In genomic region chr15:89772933-89773583, GRCh38 we compare ENCODE assay signal across 12 cellular contexts. TPM values are rescaled to one million over a fixed set of nuclear protein-coding genes. Genes with fewer than 3 reads are reported as not detected.
DNase-seq lines count a peak whose midpoint lies in the region; ATAC-seq, FAIRE-seq and TF ChIP-seq lines count a peak whose summit lies in the region.
"Had no signal": no experiment of that assay in that cellular context is flagged by ENCODE, and none has a peak within 500 bp of the region (broad histone marks: within the 10 kb centered on the region; RNA-seq: fewer than 3 reads in every experiment).

No MANE protein-coding gene starts in this region.

- no peak for TF ChIP-seq RAD21 in A549 (conservative IDR thresholded peaks at IDR 0.05 in 1 of 2, IDR thresholded peaks at IDR 0.05 in 1 of 2)

- H3K36me3 Mint-ChIP-seq in endothelial cell (ENCODE audit: low read depth, unreplicated experiment): peaks cover 4% of the 10 kb centered on the region
- no peaks in the 10 kb centered on the region for H3K36me3 Mint-ChIP-seq in activated CD8-positive, alpha-beta memory T cell treated with anti-CD3 and anti-CD28 coated beads, Interleukin-2, amount 10 ng/mL, durations not matched to agents 7 days and 5 days

- H3K4me1 ChIP-seq in A549: peaks cover 17% of the 10 kb centered on the region
- H3K4me1 ChIP-seq in RWPE2 (ENCODE audit: insufficient read depth, poor library complexity, severe bottlenecking): peaks cover 17% of the 10 kb centered on the region

- peak overlapping the region; percentile 4; the same call in 2 of the 3 replicates for H3K4me2 ChIP-seq in A549

- ATAC-seq in A549 (peak; percentile 61; a peak in 5 of 6 replicates), GM18867 (IDR thresholded peaks at IDR 0.05; ENCODE audit: unreplicated experiment) (peak; percentile 57), RWPE2 (ENCODE audit: low read depth) (peak; percentile 54)
- no peak for ATAC-seq in activated CD8-positive, alpha-beta memory T cell treated with anti-CD3 and anti-CD28 coated beads, Interleukin-2, amount 10 ng/mL, durations not matched to agents 7 days and 5 days

- TF ChIP-seq CTCF in A549 (IDR thresholded peaks at IDR 0.05): no peak; the same call in 2 of the 3 replicates
- TF ChIP-seq CTCF in RWPE2 (IDR thresholded peaks at IDR 0.05; ENCODE audit: poor library complexity, severe bottlenecking): peak; percentile 51
- peak; percentile 36 for TF ChIP-seq CTCF in fibroblast of the aortic adventitia (IDR thresholded peaks at IDR 0.05; ENCODE audit: insufficient read depth, low read length)
- TF ChIP-seq CTCF in endothelial cell (IDR thresholded peaks at IDR 0.05; ENCODE audit: unreplicated experiment): no peak

- no peaks in the 10 kb centered on the region for H3K36me3 ChIP-seq in RWPE2 (ENCODE audit: low read depth)
- H3K36me3 ChIP-seq: esophagus muscularis mucosa had no signal

- CTCF ChIA-PET in A549 (lab: Yijun Ruan, JAX): interaction anchor here (0.5 to 12.4 kb wide), 21 partner anchors 8 to 924 kb away, joined by 3 to 222 read pairs (median 4); partner anchors contain the start of gene MESP1
- CTCF ChIA-PET in activated CD8-positive, alpha-beta memory T cell treated with anti-CD3 and anti-CD28 coated beads, Interleukin-2, amount 10 ng/mL, durations not matched to agents 7 days and 5 days (lab: Charles Lee): interaction anchor here (0.6 to 3.1 kb wide), 8 partner anchors 8 to 1194 kb away, joined by 3 to 13 read pairs (median 4); partner anchors contain the start of gene MESP1

- no peak for TF ChIP-seq EP300 in A549 (IDR thresholded peaks at IDR 0.05)

- no peak overlapping the region for H3K27ac Mint-ChIP-seq in endothelial cell (ENCODE audit: unreplicated experiment)
- no peak overlapping the region for H3K27ac Mint-ChIP-seq in activated CD8-positive, alpha-beta memory T cell treated with anti-CD3 and anti-CD28 coated beads, Interleukin-2, amount 10 ng/mL, durations not matched to agents 7 days and 5 days
- H3K27ac Mint-ChIP-seq: activated T-cell treated with anti-CD3 and anti-CD28 coated beads, Interleukin-2, amount 50 U/mL, for 72 hours had no signal

- H3K9me3 ChIP-seq in A549: no peaks in the 10 kb centered on the region
- no peaks in the 10 kb centered on the region for H3K9me3 ChIP-seq in RWPE2 (ENCODE audit: severe bottlenecking)
- H3K9me3 ChIP-seq: esophagus muscularis mucosa had no signal

- no peak overlapping the region for H3K4me3 ChIP-seq in A549
- no peak overlapping the region for H3K4me3 ChIP-seq in RWPE2 (ENCODE audit: severe bottlenecking)
- no peak overlapping the region for H3K4me3 ChIP-seq in fibroblast of the aortic adventitia (ENCODE audit: low read depth, low read length)
- H3K4me3 ChIP-seq: esophagus muscularis mucosa had no signal

- DNase-seq in A549 (ENCODE audit: low read depth in 1 of 2, low spot score in 1 of 2) (peak; percentile 63 to 79), RWPE2 (ENCODE audit: low spot score) (no peak), fibroblast of the aortic adventitia (ENCODE audit: low read depth) (peak; percentile 53), endothelial cell (ENCODE audit: low spot score) (no peak), NCI-H2196 treated with DMSO at 0.1 percent for 48 hours (lab: John Stamatoyannopoulos, UW; ENCODE audit: unreplicated experiment) (no peak), NCI-H446 (lab: John Stamatoyannopoulos, UW) (no peak)
- DNase-seq in activated CD8-positive, alpha-beta memory T cell treated with anti-CD3 and anti-CD28 coated beads, Interleukin-2, amount 10 ng/mL, durations not matched to agents 7 days and 5 days: no peak
- DNase-seq: activated T-cell treated with anti-CD3 and anti-CD28 coated beads, Interleukin-2, amount 50 U/mL, for 72 hours; NCI-H187 treated with DMSO at 0.1 percent for 48 hours; T-helper 1 cell had no signal

- FAIRE-seq in A549 (lab: Jason Lieb, UNC): peak; percentile 95

- no peaks in the 10 kb centered on the region for H3K9me3 Mint-ChIP-seq in endothelial cell (ENCODE audit: unreplicated experiment)
- H3K9me3 Mint-ChIP-seq in activated CD8-positive, alpha-beta memory T cell treated with anti-CD3 and anti-CD28 coated beads, Interleukin-2, amount 10 ng/mL, durations not matched to agents 7 days and 5 days (ENCODE audit: low read depth): no peaks in the 10 kb centered on the region
- H3K9me3 Mint-ChIP-seq: activated T-cell treated with anti-CD3 and anti-CD28 coated beads, Interleukin-2, amount 50 U/mL, for 72 hours had no signal

- H3K4me1 Mint-ChIP-seq in endothelial cell (ENCODE audit: unreplicated experiment): no peaks in the 10 kb centered on the region
- H3K4me1 Mint-ChIP-seq in activated CD8-positive, alpha-beta memory T cell treated with anti-CD3 and anti-CD28 coated beads, Interleukin-2, amount 10 ng/mL, durations not matched to agents 7 days and 5 days: no peaks in the 10 kb centered on the region

- POLR2A ChIA-PET in A549 (lab: Yijun Ruan, JAX): interaction anchor here (1.7 kb wide), 1 partner anchor 12 kb away, joined by 5 read pairs; no protein-coding TSS in a partner anchor

- H3K27me3 Mint-ChIP-seq in endothelial cell (ENCODE audit: unreplicated experiment): no peaks in the 10 kb centered on the region
- H3K27me3 Mint-ChIP-seq in activated CD8-positive, alpha-beta memory T cell treated with anti-CD3 and anti-CD28 coated beads, Interleukin-2, amount 10 ng/mL, durations not matched to agents 7 days and 5 days: peaks cover 14% of the 10 kb centered on the region

- H3K27ac ChIP-seq in A549 (peak overlapping the region; percentile 38 to 70; a peak in 5 of 6 replicates), RWPE2 (ENCODE audit: poor library complexity, severe bottlenecking) (peak overlapping the region; percentile 19)
- H3K27ac ChIP-seq: esophagus muscularis mucosa had no signal

- H3K27me3 ChIP-seq in RWPE2 (ENCODE audit: insufficient read depth, poor library complexity, severe bottlenecking): no peaks in the 10 kb centered on the region
- H3K27me3 ChIP-seq: esophagus muscularis mucosa had no signal

- no peak overlapping the region for H3K4me3 Mint-ChIP-seq in endothelial cell (ENCODE audit: unreplicated experiment)
- H3K4me3 Mint-ChIP-seq in activated CD8-positive, alpha-beta memory T cell treated with anti-CD3 and anti-CD28 coated beads, Interleukin-2, amount 10 ng/mL, durations not matched to agents 7 days and 5 days: no peak overlapping the region
- H3K4me3 Mint-ChIP-seq: activated T-cell treated with anti-CD3 and anti-CD28 coated beads, Interleukin-2, amount 50 U/mL, for 72 hours had no signal

- 49% methylated on average over 3 of the region's 3 CpGs for WGBS in A549 (ENCODE audit: missing lambda C conversion rate)

- TF ChIP-seq POLR2A in A549 (IDR thresholded peaks at IDR 0.05; ENCODE audit: low read length): no peak

TF ChIP-seq in A549, 52 proteins besides CTCF, POLR2A, EP300 and RAD21 (continues in another document):
- TF ChIP-seq CHD4 (IDR thresholded peaks at IDR 0.05; ENCODE audit: borderline replicate concordance) (no peak), MAFK (IDR thresholded peaks at IDR 0.05; ENCODE audit: partially characterized antibody) (peak; percentile 98), FOSB (CRISPR knock-in tag; IDR thresholded peaks at IDR 0.05) (no peak), FOXS1 (CRISPR knock-in tag; IDR thresholded peaks at IDR 0.05) (no peak), MAX (IDR thresholded peaks at IDR 0.05) (no peak), NFE2L2 (conservative IDR thresholded peaks at IDR 0.05; ENCODE audit: low read length) (peak; percentile 86), CHD2 (IDR thresholded peaks at IDR 0.05; ENCODE audit: low read length, partially characterized antibody) (no peak), CBX2 (IDR thresholded peaks at IDR 0.05; ENCODE audit: borderline replicate concordance, low read depth) (no peak), JUNB (IDR thresholded peaks at IDR 0.05) (no peak), KDM5A (IDR thresholded peaks at IDR 0.05) (no peak), HEYL (CRISPR knock-in tag; IDR thresholded peaks at IDR 0.05) (no peak), MYC (IDR thresholded peaks at IDR 0.05; ENCODE audit: borderline replicate concordance, low read length) (0 out of 2 replicates have a peak, but pooled peaks have one; percentile 31), RFX5 (IDR thresholded peaks at IDR 0.05) (no peak)

RNA-seq across cellular contexts. Expression of gene MESP2, which starts 3.1 kb away (rescaled TPM):
- polyA plus RNA-seq in A549 (2011; rRNA removed): 0.22 and 0.24 TPM in 2 replicates
- 0.18 and 0.29 TPM in 2 replicates for polyA plus RNA-seq in A549 (2012; cell fraction: cytosol; rRNA removed)
- 0.16 and 0.54 TPM in 2 replicates for polyA plus RNA-seq in A549 (2012; cell fraction: nucleus; rRNA removed)
- polyA plus RNA-seq in A549 (2017; fragmentation: RNase III; extraction: RNeasy Plus Mini Kit Qiagen cat#74134 plus additional on column Dnase treatment): 0.50 to 0.57 TPM (median 0.53 TPM) in 3 replicates
- polyA minus RNA-seq in A549 (2011; rRNA and poly(A)+ RNA removed): not detected in 2 replicates
- 1.3 and 2.9 TPM in 2 replicates for total RNA-seq in fibroblast of the aortic adventitia (ENCODE audit: low replicate concordance)
- 0.33 TPM for total RNA-seq in endothelial cell (ENCODE audit: unreplicated experiment)
- total RNA-seq in activated CD8-positive, alpha-beta memory T cell treated with anti-CD3 and anti-CD28 coated beads, Interleukin-2, amount 10 ng/mL, durations not matched to agents 7 days and 5 days: not detected
- total RNA-seq: activated T-cell treated with anti-CD3 and anti-CD28 coated beads, Interleukin-2, amount 50 U/mL, for 72 hours; esophagus muscularis mucosa had no signal

RNA-seq across cellular contexts. Expression of gene MESP1, which starts 22.0 kb away (rescaled TPM):
- polyA plus RNA-seq in A549 (2011; rRNA removed) (1.2 and 1.7 TPM in 2 replicates), A549 (2017; fragmentation: RNase III; extraction: RNeasy Plus Mini Kit Qiagen cat#74134 plus additional on column Dnase treatment) (2.3 to 2.8 TPM (median 2.7 TPM) in 3 replicates)
- polyA plus RNA-seq in A549 (2012; cell fraction: cytosol; rRNA removed): 4.9 and 5.6 TPM in 2 replicates
- 3.3 and 4.5 TPM in 2 replicates for polyA plus RNA-seq in A549 (2012; cell fraction: nucleus; rRNA removed)
- 0.29 and 0.88 TPM in 2 replicates for polyA minus RNA-seq in A549 (2011; rRNA and poly(A)+ RNA removed)
- total RNA-seq in fibroblast of the aortic adventitia (ENCODE audit: low replicate concordance) (0.45 and 0.49 TPM in 2 replicates), endothelial cell (ENCODE audit: unreplicated experiment) (not detected)
- 1 to 10 TPM; 3.1 to 5.1 TPM for total RNA-seq in activated CD8-positive, alpha-beta memory T cell treated with anti-CD3 and anti-CD28 coated beads, Interleukin-2, amount 10 ng/mL, durations not matched to agents 7 days and 5 days

RNA-seq across cellular contexts. Expression of gene ANPEP, which starts 41.6 kb away (rescaled TPM):
- 3.8 and 5.3 TPM in 2 replicates for polyA plus RNA-seq in A549 (2011; rRNA removed)
- 1.9 and 2.5 TPM in 2 replicates for polyA plus RNA-seq in A549 (2012; cell fraction: cytosol; rRNA removed)
- 9.2 and 12.7 TPM in 2 replicates for polyA plus RNA-seq in A549 (2012; cell fraction: nucleus; rRNA removed)
- 9.3 to 12.5 TPM (median 9.9 TPM) in 3 replicates for polyA plus RNA-seq in A549 (2017; fragmentation: RNase III; extraction: RNeasy Plus Mini Kit Qiagen cat#74134 plus additional on column Dnase treatment)
- 5.9 and 6.5 TPM in 2 replicates for polyA minus RNA-seq in A549 (2011; rRNA and poly(A)+ RNA removed)
- total RNA-seq in fibroblast of the aortic adventitia (ENCODE audit: low replicate concordance): 20.8 and 82.6 TPM in 2 replicates
- total RNA-seq in endothelial cell (ENCODE audit: unreplicated experiment): 203 TPM
- under 1 TPM; 0.68 to 0.76 TPM for total RNA-seq in activated CD8-positive, alpha-beta memory T cell treated with anti-CD3 and anti-CD28 coated beads, Interleukin-2, amount 10 ng/mL, durations not matched to agents 7 days and 5 days

Comparison
In these comparisons a context has a peak if more than half of its experiments do, and no peak if none do; other contexts are left out.
1. DNase-seq: peak in A549 (2 of 2) and fibroblast of the aortic adventitia (single experiment); none in RWPE2 (single experiment), endothelial cell (single experiment), NCI-H2196 treated with DMSO at 0.1 percent for 48 hours (single experiment), NCI-H446 (0 of 2) and activated CD8-positive, alpha-beta memory T cell treated with anti-CD3 and anti-CD28 coated beads, Interleukin-2, amount 10 ng/mL, durations not matched to agents 7 days and 5 days (single experiment).
2. CTCF ChIP-seq: peak in RWPE2 (single experiment) and fibroblast of the aortic adventitia (single experiment); none in A549 (single experiment) and endothelial cell (single experiment).
3. RNA of gene ANPEP, which starts 41.6 kb away (total RNA-seq): 203 TPM in endothelial cell (single experiment) and 20.8 to 82.6 TPM in fibroblast of the aortic adventitia; 0.68 to 0.76 TPM in activated CD8-positive, alpha-beta memory T cell treated with anti-CD3 and anti-CD28 coated beads, Interleukin-2, amount 10 ng/mL, durations not matched to agents 7 days and 5 days; every median in the first group is over 10 times any median in the second.